Comparison of ENCODE assay signal across 1 cellular context in the genomic region with DNA sequence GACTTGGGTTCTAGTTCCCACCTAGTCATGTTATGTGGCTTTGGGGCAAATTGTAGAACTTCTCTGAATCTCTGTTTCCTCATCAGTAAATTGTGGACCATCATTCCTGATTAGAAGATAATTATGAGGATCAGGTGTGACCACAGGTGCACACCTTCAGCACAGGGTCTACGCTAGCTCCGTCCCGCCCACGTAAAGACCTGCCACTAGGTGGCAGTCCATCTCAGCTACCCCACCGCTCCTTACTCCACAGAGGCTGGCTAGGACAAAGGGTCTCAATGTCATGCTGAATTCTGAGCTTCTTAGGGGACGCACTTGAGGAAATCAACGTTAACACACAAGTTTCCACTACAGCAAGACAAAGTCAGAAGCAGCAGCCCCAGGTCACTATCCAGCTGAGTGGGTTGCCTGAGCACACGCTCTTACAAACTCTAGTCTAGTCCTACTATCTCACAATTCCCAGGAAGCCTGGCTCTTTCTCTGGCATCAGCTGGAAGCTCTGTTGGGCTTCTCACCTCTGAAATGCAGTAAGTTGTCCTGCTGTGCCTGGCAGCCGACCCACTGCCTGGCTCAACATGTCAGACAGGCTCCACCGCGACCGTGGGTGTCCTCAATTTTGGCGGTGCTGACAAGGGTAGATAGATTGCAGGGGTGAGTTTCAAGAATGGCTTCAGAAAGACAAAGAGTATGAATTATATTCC.
TF ChIP-seq lines count a peak whose summit lies in the region.

No MANE protein-coding gene starts in this region.

TF ChIP-seq in HepG2, 621 proteins besides CTCF, POLR2A, EP300 and RAD21 (continued from another document and continues in another):
- TF ChIP-seq STAG1 (CRISPR knock-in tag; IDR thresholded peaks at IDR 0.05) (peak; percentile 91), SYNCRIP (IDR thresholded peaks at IDR 0.05; ENCODE audit: insufficient read depth, low read depth, low read length) (no peak), ATF1 (CRISPR knock-in tag; IDR thresholded peaks at IDR 0.05) (no peak), IRF2 (CRISPR knock-in tag; IDR thresholded peaks at IDR 0.05) (peak; percentile 68; the same call in 1 of the 2 replicates), NCOA1 (CRISPR knock-in tag; IDR thresholded peaks at IDR 0.05) (no peak), MEIS1 (CRISPR knock-in tag; IDR thresholded peaks at IDR 0.05; ENCODE audit: borderline replicate concordance) (peak; percentile 68; the same call in 1 of the 2 replicates), PATZ1 (CRISPR knock-in tag; IDR thresholded peaks at IDR 0.05) (peak; percentile 35; the same call in 1 of the 2 replicates), HDAC1 (CRISPR knock-in tag; IDR thresholded peaks at IDR 0.05) (peak; percentile 77), XRCC5 (optimal IDR thresholded peaks at IDR 0.05; ENCODE audit: low read length) (peak; percentile 96), NRL (CRISPR knock-in tag; IDR thresholded peaks at IDR 0.05; ENCODE audit: borderline replicate concordance) (no peak), ZNF703 (CRISPR knock-in tag; IDR thresholded peaks at IDR 0.05; ENCODE audit: borderline replicate concordance) (no peak), ZKSCAN5 (CRISPR knock-in tag; IDR thresholded peaks at IDR 0.05) (no peak), ZNF780A (CRISPR knock-in tag; IDR thresholded peaks at IDR 0.05) (no peak), ATF7-NPFF (CRISPR knock-in tag; IDR thresholded peaks at IDR 0.05; ENCODE audit: low read depth) (0 out of 2 replicates have a peak, but pooled peaks have one; percentile 54), YEATS4 (CRISPR knock-in tag; IDR thresholded peaks at IDR 0.05; ENCODE audit: borderline replicate concordance) (peak; percentile 30; the same call in 1 of the 2 replicates), GTF3A (CRISPR knock-in tag; conservative IDR thresholded peaks at IDR 0.05) (no peak), ZBTB20 (CRISPR knock-in tag; IDR thresholded peaks at IDR 0.05; ENCODE audit: borderline replicate concordance, low read depth) (0 out of 2 replicates have a peak, but pooled peaks have one; percentile 42), ZNF235 (CRISPR knock-in tag; IDR thresholded peaks at IDR 0.05; ENCODE audit: borderline replicate concordance) (0 out of 2 replicates have a peak, but pooled peaks have one; percentile 28), THAP11 (CRISPR knock-in tag; IDR thresholded peaks at IDR 0.05) (0 out of 2 replicates have a peak, but pooled peaks have one; percentile 37), ZFP90 (CRISPR knock-in tag; IDR thresholded peaks at IDR 0.05; ENCODE audit: borderline replicate concordance) (0 out of 2 replicates have a peak, but pooled peaks have one; percentile 9), ATF3 (CRISPR knock-in tag; IDR thresholded peaks at IDR 0.05) (peak; percentile 6; the same call in 1 of the 2 replicates), CHD2 (IDR thresholded peaks at IDR 0.05; ENCODE audit: low read depth, low read length) (no peak), TBX3 (IDR thresholded peaks at IDR 0.05; ENCODE audit: borderline replicate concordance) (0 out of 2 replicates have a peak, but pooled peaks have one; percentile 20), ZNF713 (CRISPR knock-in tag; IDR thresholded peaks at IDR 0.05) (no peak), IKZF5 (CRISPR knock-in tag; IDR thresholded peaks at IDR 0.05) (peak; percentile 78; the same call in 1 of the 2 replicates), LCORL (IDR thresholded peaks at IDR 0.05) (no peak), LCORL (CRISPR knock-in tag; IDR thresholded peaks at IDR 0.05) (no peak), SP140L (CRISPR knock-in tag; IDR thresholded peaks at IDR 0.05; ENCODE audit: borderline replicate concordance) (no peak), FOXP1 (IDR thresholded peaks at IDR 0.05) (no peak), FOXP1 (CRISPR knock-in tag; IDR thresholded peaks at IDR 0.05) (no peak), ZSCAN30 (CRISPR knock-in tag; IDR thresholded peaks at IDR 0.05) (no peak), ZNF180 (CRISPR knock-in tag; IDR thresholded peaks at IDR 0.05; ENCODE audit: borderline replicate concordance, low read depth) (no peak), ETV6 (CRISPR knock-in tag; conservative IDR thresholded peaks at IDR 0.05) (no peak), ZNF652 (CRISPR knock-in tag; IDR thresholded peaks at IDR 0.05; ENCODE audit: borderline replicate concordance, low read depth) (no peak; the same call in 1 of the 2 replicates), ETV5 (CRISPR knock-in tag; IDR thresholded peaks at IDR 0.05; ENCODE audit: borderline replicate concordance) (no peak; the same call in none of the 2 replicates), KLF9 (CRISPR knock-in tag; IDR thresholded peaks at IDR 0.05; ENCODE audit: low read depth) (no peak)
- TF ChIP-seq, protein P1, sequence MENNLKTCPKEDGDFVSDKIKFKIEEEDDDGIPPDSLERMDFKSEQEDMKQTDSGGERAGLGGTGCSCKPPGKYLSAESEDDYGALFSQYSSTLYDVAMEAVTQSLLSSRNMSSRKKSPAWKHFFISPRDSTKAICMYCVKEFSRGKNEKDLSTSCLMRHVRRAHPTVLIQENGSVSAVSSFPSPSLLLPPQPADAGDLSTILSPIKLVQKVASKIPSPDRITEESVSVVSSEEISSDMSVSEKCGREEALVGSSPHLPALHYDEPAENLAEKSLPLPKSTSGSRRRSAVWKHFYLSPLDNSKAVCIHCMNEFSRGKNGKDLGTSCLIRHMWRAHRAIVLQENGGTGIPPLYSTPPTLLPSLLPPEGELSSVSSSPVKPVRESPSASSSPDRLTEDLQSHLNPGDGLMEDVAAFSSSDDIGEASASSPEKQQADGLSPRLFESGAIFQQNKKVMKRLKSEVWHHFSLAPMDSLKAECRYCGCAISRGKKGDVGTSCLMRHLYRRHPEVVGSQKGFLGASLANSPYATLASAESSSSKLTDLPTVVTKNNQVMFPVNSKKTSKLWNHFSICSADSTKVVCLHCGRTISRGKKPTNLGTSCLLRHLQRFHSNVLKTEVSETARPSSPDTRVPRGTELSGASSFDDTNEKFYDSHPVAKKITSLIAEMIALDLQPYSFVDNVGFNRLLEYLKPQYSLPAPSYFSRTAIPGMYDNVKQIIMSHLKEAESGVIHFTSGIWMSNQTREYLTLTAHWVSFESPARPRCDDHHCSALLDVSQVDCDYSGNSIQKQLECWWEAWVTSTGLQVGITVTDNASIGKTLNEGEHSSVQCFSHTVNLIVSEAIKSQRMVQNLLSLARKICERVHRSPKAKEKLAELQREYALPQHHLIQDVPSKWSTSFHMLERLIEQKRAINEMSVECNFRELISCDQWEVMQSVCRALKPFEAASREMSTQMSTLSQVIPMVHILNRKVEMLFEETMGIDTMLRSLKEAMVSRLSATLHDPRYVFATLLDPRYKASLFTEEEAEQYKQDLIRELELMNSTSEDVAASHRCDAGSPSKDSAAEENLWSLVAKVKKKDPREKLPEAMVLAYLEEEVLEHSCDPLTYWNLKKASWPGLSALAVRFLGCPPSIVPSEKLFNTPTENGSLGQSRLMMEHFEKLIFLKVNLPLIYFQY (CRISPR knock-in tag; IDR thresholded peaks at IDR 0.05; ENCODE audit: borderline replicate concordance) = peak; percentile 62; the same call in 1 of the 2 replicates
- TF ChIP-seq, protein P2, sequence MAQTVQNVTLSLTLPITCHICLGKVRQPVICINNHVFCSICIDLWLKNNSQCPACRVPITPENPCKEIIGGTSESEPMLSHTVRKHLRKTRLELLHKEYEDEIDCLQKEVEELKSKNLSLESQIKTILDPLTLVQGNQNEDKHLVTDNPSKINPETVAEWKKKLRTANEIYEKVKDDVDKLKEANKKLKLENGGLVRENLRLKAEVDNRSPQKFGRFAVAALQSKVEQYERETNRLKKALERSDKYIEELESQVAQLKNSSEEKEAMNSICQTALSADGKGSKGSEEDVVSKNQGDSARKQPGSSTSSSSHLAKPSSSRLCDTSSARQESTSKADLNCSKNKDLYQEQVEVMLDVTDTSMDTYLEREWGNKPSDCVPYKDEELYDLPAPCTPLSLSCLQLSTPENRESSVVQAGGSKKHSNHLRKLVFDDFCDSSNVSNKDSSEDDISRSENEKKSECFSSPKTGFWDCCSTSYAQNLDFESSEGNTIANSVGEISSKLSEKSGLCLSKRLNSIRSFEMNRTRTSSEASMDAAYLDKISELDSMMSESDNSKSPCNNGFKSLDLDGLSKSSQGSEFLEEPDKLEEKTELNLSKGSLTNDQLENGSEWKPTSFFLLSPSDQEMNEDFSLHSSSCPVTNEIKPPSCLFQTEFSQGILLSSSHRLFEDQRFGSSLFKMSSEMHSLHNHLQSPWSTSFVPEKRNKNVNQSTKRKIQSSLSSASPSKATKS (CRISPR knock-in tag; IDR thresholded peaks at IDR 0.05) = no peak
- TF ChIP-seq, protein P3, sequence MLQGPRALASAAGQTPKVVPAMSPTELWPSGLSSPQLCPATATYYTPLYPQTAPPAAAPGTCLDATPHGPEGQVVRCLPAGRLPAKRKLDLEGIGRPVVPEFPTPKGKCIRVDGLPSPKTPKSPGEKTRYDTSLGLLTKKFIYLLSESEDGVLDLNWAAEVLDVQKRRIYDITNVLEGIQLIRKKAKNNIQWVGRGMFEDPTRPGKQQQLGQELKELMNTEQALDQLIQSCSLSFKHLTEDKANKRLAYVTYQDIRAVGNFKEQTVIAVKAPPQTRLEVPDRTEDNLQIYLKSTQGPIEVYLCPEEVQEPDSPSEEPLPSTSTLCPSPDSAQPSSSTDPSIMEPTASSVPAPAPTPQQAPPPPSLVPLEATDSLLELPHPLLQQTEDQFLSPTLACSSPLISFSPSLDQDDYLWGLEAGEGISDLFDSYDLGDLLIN (CRISPR knock-in tag; IDR thresholded peaks at IDR 0.05; ENCODE audit: borderline replicate concordance) = peak; percentile 8; the same call in 1 of the 2 replicates
- TF ChIP-seq, protein P4, sequence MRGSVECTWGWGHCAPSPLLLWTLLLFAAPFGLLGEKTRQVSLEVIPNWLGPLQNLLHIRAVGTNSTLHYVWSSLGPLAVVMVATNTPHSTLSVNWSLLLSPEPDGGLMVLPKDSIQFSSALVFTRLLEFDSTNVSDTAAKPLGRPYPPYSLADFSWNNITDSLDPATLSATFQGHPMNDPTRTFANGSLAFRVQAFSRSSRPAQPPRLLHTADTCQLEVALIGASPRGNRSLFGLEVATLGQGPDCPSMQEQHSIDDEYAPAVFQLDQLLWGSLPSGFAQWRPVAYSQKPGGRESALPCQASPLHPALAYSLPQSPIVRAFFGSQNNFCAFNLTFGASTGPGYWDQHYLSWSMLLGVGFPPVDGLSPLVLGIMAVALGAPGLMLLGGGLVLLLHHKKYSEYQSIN (CRISPR knock-in tag; IDR thresholded peaks at IDR 0.05; ENCODE audit: borderline replicate concordance) = no peak
- TF ChIP-seq, protein P5, sequence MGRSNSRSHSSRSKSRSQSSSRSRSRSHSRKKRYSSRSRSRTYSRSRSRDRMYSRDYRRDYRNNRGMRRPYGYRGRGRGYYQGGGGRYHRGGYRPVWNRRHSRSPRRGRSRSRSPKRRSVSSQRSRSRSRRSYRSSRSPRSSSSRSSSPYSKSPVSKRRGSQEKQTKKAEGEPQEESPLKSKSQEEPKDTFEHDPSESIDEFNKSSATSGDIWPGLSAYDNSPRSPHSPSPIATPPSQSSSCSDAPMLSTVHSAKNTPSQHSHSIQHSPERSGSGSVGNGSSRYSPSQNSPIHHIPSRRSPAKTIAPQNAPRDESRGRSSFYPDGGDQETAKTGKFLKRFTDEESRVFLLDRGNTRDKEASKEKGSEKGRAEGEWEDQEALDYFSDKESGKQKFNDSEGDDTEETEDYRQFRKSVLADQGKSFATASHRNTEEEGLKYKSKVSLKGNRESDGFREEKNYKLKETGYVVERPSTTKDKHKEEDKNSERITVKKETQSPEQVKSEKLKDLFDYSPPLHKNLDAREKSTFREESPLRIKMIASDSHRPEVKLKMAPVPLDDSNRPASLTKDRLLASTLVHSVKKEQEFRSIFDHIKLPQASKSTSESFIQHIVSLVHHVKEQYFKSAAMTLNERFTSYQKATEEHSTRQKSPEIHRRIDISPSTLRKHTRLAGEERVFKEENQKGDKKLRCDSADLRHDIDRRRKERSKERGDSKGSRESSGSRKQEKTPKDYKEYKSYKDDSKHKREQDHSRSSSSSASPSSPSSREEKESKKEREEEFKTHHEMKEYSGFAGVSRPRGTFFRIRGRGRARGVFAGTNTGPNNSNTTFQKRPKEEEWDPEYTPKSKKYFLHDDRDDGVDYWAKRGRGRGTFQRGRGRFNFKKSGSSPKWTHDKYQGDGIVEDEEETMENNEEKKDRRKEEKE (IDR thresholded peaks at IDR 0.05) = no peak
- TF ChIP-seq, protein P6, sequence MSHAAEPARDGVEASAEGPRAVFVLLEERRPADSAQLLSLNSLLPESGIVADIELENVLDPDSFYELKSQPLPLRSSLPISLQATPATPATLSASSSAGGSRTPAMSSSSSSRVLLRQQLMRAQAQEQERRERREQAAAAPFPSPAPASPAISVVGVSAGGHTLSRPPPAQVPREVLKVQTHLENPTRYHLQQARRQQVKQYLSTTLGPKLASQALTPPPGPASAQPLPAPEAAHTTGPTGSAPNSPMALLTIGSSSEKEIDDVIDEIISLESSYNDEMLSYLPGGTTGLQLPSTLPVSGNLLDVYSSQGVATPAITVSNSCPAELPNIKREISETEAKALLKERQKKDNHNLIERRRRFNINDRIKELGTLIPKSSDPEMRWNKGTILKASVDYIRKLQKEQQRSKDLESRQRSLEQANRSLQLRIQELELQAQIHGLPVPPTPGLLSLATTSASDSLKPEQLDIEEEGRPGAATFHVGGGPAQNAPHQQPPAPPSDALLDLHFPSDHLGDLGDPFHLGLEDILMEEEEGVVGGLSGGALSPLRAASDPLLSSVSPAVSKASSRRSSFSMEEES (CRISPR knock-in tag; IDR thresholded peaks at IDR 0.05) = peak; percentile 41; the same call in 1 of the 2 replicates
